Comparison of ENCODE assay signal across 1 cellular context in the genomic region with DNA sequence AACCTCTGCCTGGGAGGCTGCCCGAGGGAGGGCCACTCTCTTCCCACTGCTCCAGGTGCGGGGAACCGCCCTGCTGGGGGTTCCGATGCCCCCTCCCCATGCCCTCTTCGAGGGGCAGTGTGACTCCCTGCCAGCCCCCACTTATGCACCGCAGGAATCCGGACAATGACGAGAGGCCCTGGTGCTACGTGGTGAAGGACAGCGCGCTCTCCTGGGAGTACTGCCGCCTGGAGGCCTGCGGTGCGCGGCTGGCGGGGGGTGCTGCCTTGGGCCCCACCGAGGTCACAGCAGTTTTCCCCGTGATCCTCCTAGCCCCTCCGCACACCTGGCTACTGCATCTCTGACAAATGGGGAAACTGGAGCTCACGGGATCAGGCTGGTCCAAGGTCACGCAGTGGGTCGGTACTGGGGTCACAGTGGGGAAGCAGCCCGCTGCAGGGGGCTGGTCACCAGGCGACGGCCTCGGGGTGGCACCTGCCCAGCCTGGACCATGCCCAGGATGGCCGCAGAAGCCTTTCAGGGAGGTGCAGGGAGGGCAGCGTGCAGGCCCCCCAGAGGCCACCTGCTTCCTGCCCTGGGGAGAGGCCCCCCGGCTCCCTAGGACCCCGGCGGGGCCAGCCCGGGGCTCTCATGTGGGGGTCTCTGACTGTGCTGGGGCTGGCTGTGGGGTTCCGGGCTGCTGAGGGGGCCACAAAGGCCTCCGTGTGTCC.
A peak's percentile ranks its signal among the peaks of the same experiment; 100 is the strongest.
TF ChIP-seq lines count a peak whose summit lies in the region.

No MANE protein-coding gene starts in this region.

TF ChIP-seq in K562, 482 proteins besides CTCF, POLR2A, EP300 and RAD21 (continues in another document):
- no peak for TF ChIP-seq NCOA2 (IDR thresholded peaks at IDR 0.05; ENCODE audit: partially characterized antibody in 2 of 2)
- no peak for TF ChIP-seq ZNF253 (CRISPR knock-in tag; conservative IDR thresholded peaks at IDR 0.05)
- no peak for TF ChIP-seq MCM7 (IDR thresholded peaks at IDR 0.05)
- TF ChIP-seq HOXB6 (CRISPR knock-in tag; IDR thresholded peaks at IDR 0.05; ENCODE audit: borderline replicate concordance): no peak
- TF ChIP-seq, protein P1, sequence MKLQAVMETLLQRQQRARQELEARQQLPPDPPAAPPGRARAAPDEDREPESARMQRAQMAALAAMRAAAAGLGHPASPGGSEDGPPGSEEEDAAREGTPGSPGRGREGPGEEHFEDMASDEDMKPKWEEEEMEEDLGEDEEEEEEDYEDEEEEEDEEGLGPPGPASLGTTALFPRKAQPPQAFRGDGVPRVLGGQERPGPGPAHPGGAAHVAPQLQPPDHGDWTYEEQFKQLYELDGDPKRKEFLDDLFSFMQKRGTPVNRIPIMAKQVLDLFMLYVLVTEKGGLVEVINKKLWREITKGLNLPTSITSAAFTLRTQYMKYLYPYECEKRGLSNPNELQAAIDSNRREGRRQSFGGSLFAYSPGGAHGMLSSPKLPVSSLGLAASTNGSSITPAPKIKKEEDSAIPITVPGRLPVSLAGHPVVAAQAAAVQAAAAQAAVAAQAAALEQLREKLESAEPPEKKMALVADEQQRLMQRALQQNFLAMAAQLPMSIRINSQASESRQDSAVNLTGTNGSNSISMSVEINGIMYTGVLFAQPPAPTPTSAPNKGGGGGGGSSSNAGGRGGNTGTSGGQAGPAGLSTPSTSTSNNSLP (IDR thresholded peaks at IDR 0.05; ENCODE audit: borderline replicate concordance, low read depth, low read length): no peak
- no peak for TF ChIP-seq KLF16 (IDR thresholded peaks at IDR 0.05)
- TF ChIP-seq, protein P2, sequence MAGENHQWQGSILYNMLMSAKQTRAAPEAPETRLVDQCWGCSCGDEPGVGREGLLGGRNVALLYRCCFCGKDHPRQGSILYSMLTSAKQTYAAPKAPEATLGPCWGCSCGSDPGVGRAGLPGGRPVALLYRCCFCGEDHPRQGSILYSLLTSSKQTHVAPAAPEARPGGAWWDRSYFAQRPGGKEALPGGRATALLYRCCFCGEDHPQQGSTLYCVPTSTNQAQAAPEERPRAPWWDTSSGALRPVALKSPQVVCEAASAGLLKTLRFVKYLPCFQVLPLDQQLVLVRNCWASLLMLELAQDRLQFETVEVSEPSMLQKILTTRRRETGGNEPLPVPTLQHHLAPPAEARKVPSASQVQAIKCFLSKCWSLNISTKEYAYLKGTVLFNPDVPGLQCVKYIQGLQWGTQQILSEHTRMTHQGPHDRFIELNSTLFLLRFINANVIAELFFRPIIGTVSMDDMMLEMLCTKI (IDR thresholded peaks at IDR 0.05; ENCODE audit: partially characterized antibody): no peak
- no peak for TF ChIP-seq MXD1 (CRISPR knock-in tag; IDR thresholded peaks at IDR 0.05; ENCODE audit: borderline replicate concordance, poor library complexity, severe bottlenecking)
- no peak for TF ChIP-seq HES1 (IDR thresholded peaks at IDR 0.05; ENCODE audit: low read depth)
- no peak for TF ChIP-seq PHB2 (IDR thresholded peaks at IDR 0.05; ENCODE audit: low read depth)
- TF ChIP-seq, protein P3, sequence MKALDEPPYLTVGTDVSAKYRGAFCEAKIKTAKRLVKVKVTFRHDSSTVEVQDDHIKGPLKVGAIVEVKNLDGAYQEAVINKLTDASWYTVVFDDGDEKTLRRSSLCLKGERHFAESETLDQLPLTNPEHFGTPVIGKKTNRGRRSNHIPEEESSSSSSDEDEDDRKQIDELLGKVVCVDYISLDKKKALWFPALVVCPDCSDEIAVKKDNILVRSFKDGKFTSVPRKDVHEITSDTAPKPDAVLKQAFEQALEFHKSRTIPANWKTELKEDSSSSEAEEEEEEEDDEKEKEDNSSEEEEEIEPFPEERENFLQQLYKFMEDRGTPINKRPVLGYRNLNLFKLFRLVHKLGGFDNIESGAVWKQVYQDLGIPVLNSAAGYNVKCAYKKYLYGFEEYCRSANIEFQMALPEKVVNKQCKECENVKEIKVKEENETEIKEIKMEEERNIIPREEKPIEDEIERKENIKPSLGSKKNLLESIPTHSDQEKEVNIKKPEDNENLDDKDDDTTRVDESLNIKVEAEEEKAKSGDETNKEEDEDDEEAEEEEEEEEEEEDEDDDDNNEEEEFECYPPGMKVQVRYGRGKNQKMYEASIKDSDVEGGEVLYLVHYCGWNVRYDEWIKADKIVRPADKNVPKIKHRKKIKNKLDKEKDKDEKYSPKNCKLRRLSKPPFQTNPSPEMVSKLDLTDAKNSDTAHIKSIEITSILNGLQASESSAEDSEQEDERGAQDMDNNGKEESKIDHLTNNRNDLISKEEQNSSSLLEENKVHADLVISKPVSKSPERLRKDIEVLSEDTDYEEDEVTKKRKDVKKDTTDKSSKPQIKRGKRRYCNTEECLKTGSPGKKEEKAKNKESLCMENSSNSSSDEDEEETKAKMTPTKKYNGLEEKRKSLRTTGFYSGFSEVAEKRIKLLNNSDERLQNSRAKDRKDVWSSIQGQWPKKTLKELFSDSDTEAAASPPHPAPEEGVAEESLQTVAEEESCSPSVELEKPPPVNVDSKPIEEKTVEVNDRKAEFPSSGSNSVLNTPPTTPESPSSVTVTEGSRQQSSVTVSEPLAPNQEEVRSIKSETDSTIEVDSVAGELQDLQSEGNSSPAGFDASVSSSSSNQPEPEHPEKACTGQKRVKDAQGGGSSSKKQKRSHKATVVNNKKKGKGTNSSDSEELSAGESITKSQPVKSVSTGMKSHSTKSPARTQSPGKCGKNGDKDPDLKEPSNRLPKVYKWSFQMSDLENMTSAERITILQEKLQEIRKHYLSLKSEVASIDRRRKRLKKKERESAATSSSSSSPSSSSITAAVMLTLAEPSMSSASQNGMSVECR (CRISPR knock-in tag; IDR thresholded peaks at IDR 0.05): no peak
- TF ChIP-seq, protein P4, sequence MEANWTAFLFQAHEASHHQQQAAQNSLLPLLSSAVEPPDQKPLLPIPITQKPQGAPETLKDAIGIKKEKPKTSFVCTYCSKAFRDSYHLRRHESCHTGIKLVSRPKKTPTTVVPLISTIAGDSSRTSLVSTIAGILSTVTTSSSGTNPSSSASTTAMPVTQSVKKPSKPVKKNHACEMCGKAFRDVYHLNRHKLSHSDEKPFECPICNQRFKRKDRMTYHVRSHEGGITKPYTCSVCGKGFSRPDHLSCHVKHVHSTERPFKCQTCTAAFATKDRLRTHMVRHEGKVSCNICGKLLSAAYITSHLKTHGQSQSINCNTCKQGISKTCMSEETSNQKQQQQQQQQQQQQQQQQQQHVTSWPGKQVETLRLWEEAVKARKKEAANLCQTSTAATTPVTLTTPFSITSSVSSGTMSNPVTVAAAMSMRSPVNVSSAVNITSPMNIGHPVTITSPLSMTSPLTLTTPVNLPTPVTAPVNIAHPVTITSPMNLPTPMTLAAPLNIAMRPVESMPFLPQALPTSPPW (CRISPR knock-in tag; IDR thresholded peaks at IDR 0.05): peak; percentile 28; the same call in 1 of the 2 replicates
- TF ChIP-seq KDM5B (IDR thresholded peaks at IDR 0.05; ENCODE audit: insufficient replicate concordance, low read depth, low read length): no peak
- TF ChIP-seq ZFX (CRISPR knock-in tag; IDR thresholded peaks at IDR 0.05): peak; percentile 36
- TF ChIP-seq, protein P5, sequence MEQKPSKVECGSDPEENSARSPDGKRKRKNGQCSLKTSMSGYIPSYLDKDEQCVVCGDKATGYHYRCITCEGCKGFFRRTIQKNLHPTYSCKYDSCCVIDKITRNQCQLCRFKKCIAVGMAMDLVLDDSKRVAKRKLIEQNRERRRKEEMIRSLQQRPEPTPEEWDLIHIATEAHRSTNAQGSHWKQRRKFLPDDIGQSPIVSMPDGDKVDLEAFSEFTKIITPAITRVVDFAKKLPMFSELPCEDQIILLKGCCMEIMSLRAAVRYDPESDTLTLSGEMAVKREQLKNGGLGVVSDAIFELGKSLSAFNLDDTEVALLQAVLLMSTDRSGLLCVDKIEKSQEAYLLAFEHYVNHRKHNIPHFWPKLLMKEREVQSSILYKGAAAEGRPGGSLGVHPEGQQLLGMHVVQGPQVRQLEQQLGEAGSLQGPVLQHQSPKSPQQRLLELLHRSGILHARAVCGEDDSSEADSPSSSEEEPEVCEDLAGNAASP (IDR thresholded peaks at IDR 0.05): no peak
- TF ChIP-seq, protein P6, sequence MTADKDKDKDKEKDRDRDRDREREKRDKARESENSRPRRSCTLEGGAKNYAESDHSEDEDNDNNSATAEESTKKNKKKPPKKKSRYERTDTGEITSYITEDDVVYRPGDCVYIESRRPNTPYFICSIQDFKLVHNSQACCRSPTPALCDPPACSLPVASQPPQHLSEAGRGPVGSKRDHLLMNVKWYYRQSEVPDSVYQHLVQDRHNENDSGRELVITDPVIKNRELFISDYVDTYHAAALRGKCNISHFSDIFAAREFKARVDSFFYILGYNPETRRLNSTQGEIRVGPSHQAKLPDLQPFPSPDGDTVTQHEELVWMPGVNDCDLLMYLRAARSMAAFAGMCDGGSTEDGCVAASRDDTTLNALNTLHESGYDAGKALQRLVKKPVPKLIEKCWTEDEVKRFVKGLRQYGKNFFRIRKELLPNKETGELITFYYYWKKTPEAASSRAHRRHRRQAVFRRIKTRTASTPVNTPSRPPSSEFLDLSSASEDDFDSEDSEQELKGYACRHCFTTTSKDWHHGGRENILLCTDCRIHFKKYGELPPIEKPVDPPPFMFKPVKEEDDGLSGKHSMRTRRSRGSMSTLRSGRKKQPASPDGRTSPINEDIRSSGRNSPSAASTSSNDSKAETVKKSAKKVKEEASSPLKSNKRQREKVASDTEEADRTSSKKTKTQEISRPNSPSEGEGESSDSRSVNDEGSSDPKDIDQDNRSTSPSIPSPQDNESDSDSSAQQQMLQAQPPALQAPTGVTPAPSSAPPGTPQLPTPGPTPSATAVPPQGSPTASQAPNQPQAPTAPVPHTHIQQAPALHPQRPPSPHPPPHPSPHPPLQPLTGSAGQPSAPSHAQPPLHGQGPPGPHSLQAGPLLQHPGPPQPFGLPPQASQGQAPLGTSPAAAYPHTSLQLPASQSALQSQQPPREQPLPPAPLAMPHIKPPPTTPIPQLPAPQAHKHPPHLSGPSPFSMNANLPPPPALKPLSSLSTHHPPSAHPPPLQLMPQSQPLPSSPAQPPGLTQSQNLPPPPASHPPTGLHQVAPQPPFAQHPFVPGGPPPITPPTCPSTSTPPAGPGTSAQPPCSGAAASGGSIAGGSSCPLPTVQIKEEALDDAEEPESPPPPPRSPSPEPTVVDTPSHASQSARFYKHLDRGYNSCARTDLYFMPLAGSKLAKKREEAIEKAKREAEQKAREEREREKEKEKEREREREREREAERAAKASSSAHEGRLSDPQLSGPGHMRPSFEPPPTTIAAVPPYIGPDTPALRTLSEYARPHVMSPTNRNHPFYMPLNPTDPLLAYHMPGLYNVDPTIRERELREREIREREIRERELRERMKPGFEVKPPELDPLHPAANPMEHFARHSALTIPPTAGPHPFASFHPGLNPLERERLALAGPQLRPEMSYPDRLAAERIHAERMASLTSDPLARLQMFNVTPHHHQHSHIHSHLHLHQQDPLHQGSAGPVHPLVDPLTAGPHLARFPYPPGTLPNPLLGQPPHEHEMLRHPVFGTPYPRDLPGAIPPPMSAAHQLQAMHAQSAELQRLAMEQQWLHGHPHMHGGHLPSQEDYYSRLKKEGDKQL (CRISPR knock-in tag; IDR thresholded peaks at IDR 0.05; ENCODE audit: borderline replicate concordance): no peak
- no peak for TF ChIP-seq COPS2 (conservative IDR thresholded peaks at IDR 0.05)
- TF ChIP-seq CTBP1 (IDR thresholded peaks at IDR 0.05; ENCODE audit: borderline replicate concordance): no peak
- TF ChIP-seq UBTF (IDR thresholded peaks at IDR 0.05; ENCODE audit: borderline replicate concordance in 1 of 2, low read depth in 2 of 2, low read length in 2 of 2): peak in 1 of 2 experiments; percentile 40; a peak in 1 of 4 replicates
- no peak for TF ChIP-seq MITF (IDR thresholded peaks at IDR 0.05)
- TF ChIP-seq MTA3 (IDR thresholded peaks at IDR 0.05; ENCODE audit: borderline replicate concordance): no peak
- TF ChIP-seq ELF4 (CRISPR knock-in tag; IDR thresholded peaks at IDR 0.05): no peak
- TF ChIP-seq E2F4 (CRISPR knock-in tag; IDR thresholded peaks at IDR 0.05; ENCODE audit: low read depth): no peak
- no peak for TF ChIP-seq MYBL2 (IDR thresholded peaks at IDR 0.05; ENCODE audit: low read depth)
- no peak for TF ChIP-seq MYBL2 (CRISPR knock-in tag; IDR thresholded peaks at IDR 0.05; ENCODE audit: borderline replicate concordance)
